ENCODE assay signal across 3 cellular contexts in genomic region chr2:129468879-129469278, GRCh38.
"Had no signal": no experiment of that assay in that cellular context is flagged by ENCODE, and none has a peak within 500 bp of the region (broad histone marks: within the 10 kb centered on the region; RNA-seq: fewer than 3 reads in every experiment).

No MANE protein-coding gene starts in this region.

- DNase-seq: GDM1, GF-D8 had no signal

- H3K4me3 ChIP-seq: GM12878 had no signal
